ENCODE assay signal across 1 cellular context in the genomic region with DNA sequence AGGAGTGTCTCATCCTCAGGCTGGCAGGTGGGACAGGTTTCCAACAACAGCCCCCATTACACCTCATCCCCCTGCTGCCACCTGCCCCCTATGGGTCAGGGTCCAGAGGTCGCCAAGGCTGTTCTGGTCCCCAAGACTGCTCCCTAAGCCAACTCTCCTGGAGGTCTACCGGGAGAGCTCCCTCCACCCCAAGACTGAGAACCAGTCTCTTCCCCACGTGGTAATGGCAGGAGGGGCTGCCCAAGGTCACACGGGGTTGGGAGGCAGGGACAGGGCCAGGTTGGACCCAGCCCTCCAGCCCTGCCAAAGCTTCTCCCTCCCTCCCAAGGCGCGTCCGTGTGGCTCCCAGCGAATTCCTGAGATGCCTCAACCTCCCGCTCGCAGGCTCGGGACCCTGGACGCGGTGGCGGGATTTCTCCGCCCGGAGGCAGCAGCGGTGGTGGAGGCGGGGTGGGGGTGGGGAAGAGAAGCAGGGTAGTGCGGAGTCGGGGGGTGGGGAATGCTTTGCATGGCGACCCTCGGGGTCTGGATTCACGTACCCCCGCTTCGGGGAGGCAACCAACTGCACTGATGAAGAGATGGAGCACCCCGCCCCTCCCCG.
TF ChIP-seq lines count a peak whose summit lies in the region.

No MANE protein-coding gene starts in this region.

TF ChIP-seq in HCT116, 20 proteins besides CTCF, POLR2A, EP300 and RAD21 (continued from another document):
- no peak for TF ChIP-seq TCF7L2 (IDR thresholded peaks at IDR 0.05; ENCODE audit: borderline replicate concordance, extremely low read depth, insufficient read depth, insufficient read length)
- TF ChIP-seq EZH2 (IDR thresholded peaks at IDR 0.05): no peak
- TF ChIP-seq SRF (IDR thresholded peaks at IDR 0.05; ENCODE audit: low read depth): no peak
TF ChIP-seq in HCT116: peak in this region for 0.
